8 cellular contexts compared by ENCODE assay signal in genomic region chr9:72586388-72587160, GRCh38.
DNase-seq lines count a peak whose midpoint lies in the region; ATAC-seq and TF ChIP-seq lines count a peak whose summit lies in the region.

No MANE protein-coding gene starts in this region.

- no peak overlapping the region for H3K4me3 Mint-ChIP-seq in activated CD8-positive, alpha-beta T cell treated with anti-CD3 and anti-CD28 coated beads for 36 hours

- POLR2A ChIA-PET in activated CD8-positive, alpha-beta T cell treated with anti-CD3 and anti-CD28 coated beads for 36 hours (lab: Charles Lee) = interaction anchor here (0.9 to 1.1 kb wide), 2 partner anchors 11 to 224 kb away, joined by 3 to 4 read pairs; no protein-coding TSS in a partner anchor

- ATAC-seq in activated CD8-positive, alpha-beta T cell treated with anti-CD3 and anti-CD28 coated beads for 36 hours = peak; percentile 75
- peak; percentile 87 for ATAC-seq in upper lobe of right lung

- peak overlapping the region; percentile 40 for H3K27ac Mint-ChIP-seq in activated CD8-positive, alpha-beta T cell treated with anti-CD3 and anti-CD28 coated beads for 36 hours

- no peaks in the 10 kb centered on the region for H3K36me3 ChIP-seq in upper lobe of right lung

- no peaks in the 10 kb centered on the region for H3K9me3 ChIP-seq in upper lobe of right lung

- intact Hi-C loops in activated CD8-positive, alpha-beta T cell treated with anti-CD3 and anti-CD28 coated beads for 36 hours (cut with micrococcal nuclease) = loop anchor here (10.0 kb wide), 1 partner anchor 112 kb away; no protein-coding TSS in a partner anchor
- intact Hi-C loops in upper lobe of right lung (cut with DNase I) = no loop called here

- H3K27me3 Mint-ChIP-seq in activated CD8-positive, alpha-beta T cell treated with anti-CD3 and anti-CD28 coated beads for 36 hours = no peaks in the 10 kb centered on the region

- no peaks in the 10 kb centered on the region for H3K36me3 Mint-ChIP-seq in activated CD8-positive, alpha-beta T cell treated with anti-CD3 and anti-CD28 coated beads for 36 hours (ENCODE audit: low read depth)

- H3K4me3 ChIP-seq in upper lobe of right lung = no peak overlapping the region

- DNase-seq in activated T-cell treated with anti-CD3 and anti-CD28 coated beads for 24 hours (ENCODE audit: low read depth) (peak; percentile 3), HuH-7 (ENCODE audit: low spot score) (peak; percentile 7), glomerular visceral epithelial cell (ENCODE audit: extremely low spot score) (peak; percentile 53), upper lobe of right lung (no peak), COLO668 (lab: John Stamatoyannopoulos, UW; ENCODE audit: unreplicated experiment) (no peak), DMS114 treated with DMSO at 0.1 percent for 48 hours (lab: John Stamatoyannopoulos, UW; ENCODE audit: unreplicated experiment) (no peak)
- DNase-seq in activated T-cell treated with anti-CD3 and anti-CD28 coated beads, Interleukin-2, amount 50 U/mL, for 48 hours = no peak
- DNase-seq in activated CD8-positive, alpha-beta T cell treated with anti-CD3 and anti-CD28 coated beads for 36 hours = peak; percentile 54

- H3K9me3 Mint-ChIP-seq in activated CD8-positive, alpha-beta T cell treated with anti-CD3 and anti-CD28 coated beads for 36 hours = no peaks in the 10 kb centered on the region

- H3K4me1 Mint-ChIP-seq in activated CD8-positive, alpha-beta T cell treated with anti-CD3 and anti-CD28 coated beads for 36 hours (ENCODE audit: low read depth) = peaks cover 50% of the 10 kb centered on the region

- H3K4me1 ChIP-seq in upper lobe of right lung = peaks cover 25% of the 10 kb centered on the region

- CTCF ChIA-PET in activated CD8-positive, alpha-beta T cell treated with anti-CD3 and anti-CD28 coated beads for 36 hours (lab: Charles Lee) = interaction anchor here (0.6 to 1.8 kb wide), 3 partner anchors 293 to 305 kb away, joined by 3 to 10 read pairs (median 3); no protein-coding TSS in a partner anchor

- peak overlapping the region; percentile 47 for H3K27ac ChIP-seq in upper lobe of right lung

- no peaks in the 10 kb centered on the region for H3K27me3 ChIP-seq in upper lobe of right lung

- TF ChIP-seq CTCF in activated CD8-positive, alpha-beta T cell treated with anti-CD3 and anti-CD28 coated beads for 36 hours (IDR thresholded peaks at IDR 0.05) = no peak
- peak; percentile 14 for TF ChIP-seq CTCF in upper lobe of right lung (IDR thresholded peaks at IDR 0.05)

Comparison
In these comparisons a context has a peak if more than half of its experiments do, and no peak if none do; other contexts are left out.
1. DNase-seq: peak in activated T-cell treated with anti-CD3 and anti-CD28 coated beads for 24 hours (single experiment), HuH-7 (single experiment), activated CD8-positive, alpha-beta T cell treated with anti-CD3 and anti-CD28 coated beads for 36 hours (single experiment) and glomerular visceral epithelial cell (single experiment); none in activated T-cell treated with anti-CD3 and anti-CD28 coated beads, Interleukin-2, amount 50 U/mL, for 48 hours (0 of 2), upper lobe of right lung (single experiment), COLO668 (single experiment) and DMS114 treated with DMSO at 0.1 percent for 48 hours (single experiment).